In the genomic region with DNA sequence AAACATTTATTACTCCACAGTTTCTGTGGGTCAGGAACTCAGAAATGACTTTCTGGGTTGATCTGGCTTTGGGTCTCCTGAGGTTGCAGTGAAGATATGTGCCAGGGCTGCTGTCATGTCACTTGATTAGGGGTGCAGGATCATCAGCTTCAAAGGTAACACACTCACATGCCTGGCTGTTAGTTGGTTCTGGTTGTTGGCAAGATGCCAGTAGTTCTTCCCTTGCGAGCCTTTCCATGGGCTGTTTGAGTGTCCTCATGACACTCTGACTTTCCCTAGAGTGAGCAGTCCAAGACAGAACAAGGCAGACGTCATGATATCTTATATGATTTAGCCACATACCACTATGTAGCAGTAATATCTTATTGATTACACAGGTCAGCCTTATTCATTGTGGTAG, we compare ENCODE assay signal across 4 cellular contexts.
TF ChIP-seq lines count a peak whose summit lies in the region.

No MANE protein-coding gene starts in this region.

TF ChIP-seq in SK-N-SH, 30 proteins besides CTCF, POLR2A, EP300 and RAD21:
- TF ChIP-seq FOXJ3 (CRISPR knock-in tag; IDR thresholded peaks at IDR 0.05) (no peak), RCOR1 (IDR thresholded peaks at IDR 0.05; ENCODE audit: low read length) (no peak), GATA2 (CRISPR knock-in tag; IDR thresholded peaks at IDR 0.05) (no peak), CHD2 (IDR thresholded peaks at IDR 0.05; ENCODE audit: low read length, partially characterized antibody) (no peak), FOSL2 (IDR thresholded peaks at IDR 0.05; ENCODE audit: borderline replicate concordance, low read depth) (no peak), NFIC (IDR thresholded peaks at IDR 0.05; ENCODE audit: borderline replicate concordance) (no peak), RFX5 (IDR thresholded peaks at IDR 0.05; ENCODE audit: low read length) (no peak)
- TF ChIP-seq, protein P1, sequence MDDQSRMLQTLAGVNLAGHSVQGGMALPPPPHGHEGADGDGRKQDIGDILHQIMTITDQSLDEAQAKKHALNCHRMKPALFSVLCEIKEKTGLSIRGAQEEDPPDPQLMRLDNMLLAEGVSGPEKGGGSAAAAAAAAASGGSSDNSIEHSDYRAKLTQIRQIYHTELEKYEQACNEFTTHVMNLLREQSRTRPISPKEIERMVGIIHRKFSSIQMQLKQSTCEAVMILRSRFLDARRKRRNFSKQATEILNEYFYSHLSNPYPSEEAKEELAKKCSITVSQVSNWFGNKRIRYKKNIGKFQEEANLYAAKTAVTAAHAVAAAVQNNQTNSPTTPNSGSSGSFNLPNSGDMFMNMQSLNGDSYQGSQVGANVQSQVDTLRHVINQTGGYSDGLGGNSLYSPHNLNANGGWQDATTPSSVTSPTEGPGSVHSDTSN (IDR thresholded peaks at IDR 0.05) = no peak

TF ChIP-seq in SK-N-SH treated with all-trans-retinoic acid at 6 μM for 48 hours, 23 proteins besides CTCF, POLR2A, EP300 and RAD21 (continues in another document):
- no peak for TF ChIP-seq TCF4 (CRISPR knock-in tag; IDR thresholded peaks at IDR 0.05; ENCODE audit: borderline replicate concordance)
- no peak for TF ChIP-seq ZNF565 (CRISPR knock-in tag; conservative IDR thresholded peaks at IDR 0.05; ENCODE audit: low read depth)
- TF ChIP-seq ZFP30 (CRISPR knock-in tag; IDR thresholded peaks at IDR 0.05) = no peak
- TF ChIP-seq GLIS3 (CRISPR knock-in tag; IDR thresholded peaks at IDR 0.05) = no peak
- no peak for TF ChIP-seq CSDC2 (CRISPR knock-in tag; IDR thresholded peaks at IDR 0.05)
- TF ChIP-seq, protein P2, sequence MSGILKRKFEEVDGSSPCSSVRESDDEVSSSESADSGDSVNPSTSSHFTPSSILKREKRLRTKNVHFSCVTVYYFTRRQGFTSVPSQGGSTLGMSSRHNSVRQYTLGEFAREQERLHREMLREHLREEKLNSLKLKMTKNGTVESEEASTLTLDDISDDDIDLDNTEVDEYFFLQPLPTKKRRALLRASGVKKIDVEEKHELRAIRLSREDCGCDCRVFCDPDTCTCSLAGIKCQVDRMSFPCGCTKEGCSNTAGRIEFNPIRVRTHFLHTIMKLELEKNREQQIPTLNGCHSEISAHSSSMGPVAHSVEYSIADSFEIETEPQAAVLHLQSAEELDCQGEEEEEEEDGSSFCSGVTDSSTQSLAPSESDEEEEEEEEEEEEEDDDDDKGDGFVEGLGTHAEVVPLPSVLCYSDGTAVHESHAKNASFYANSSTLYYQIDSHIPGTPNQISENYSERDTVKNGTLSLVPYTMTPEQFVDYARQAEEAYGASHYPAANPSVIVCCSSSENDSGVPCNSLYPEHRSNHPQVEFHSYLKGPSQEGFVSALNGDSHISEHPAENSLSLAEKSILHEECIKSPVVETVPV (CRISPR knock-in tag; IDR thresholded peaks at IDR 0.05) = no peak
- TF ChIP-seq, protein P3, sequence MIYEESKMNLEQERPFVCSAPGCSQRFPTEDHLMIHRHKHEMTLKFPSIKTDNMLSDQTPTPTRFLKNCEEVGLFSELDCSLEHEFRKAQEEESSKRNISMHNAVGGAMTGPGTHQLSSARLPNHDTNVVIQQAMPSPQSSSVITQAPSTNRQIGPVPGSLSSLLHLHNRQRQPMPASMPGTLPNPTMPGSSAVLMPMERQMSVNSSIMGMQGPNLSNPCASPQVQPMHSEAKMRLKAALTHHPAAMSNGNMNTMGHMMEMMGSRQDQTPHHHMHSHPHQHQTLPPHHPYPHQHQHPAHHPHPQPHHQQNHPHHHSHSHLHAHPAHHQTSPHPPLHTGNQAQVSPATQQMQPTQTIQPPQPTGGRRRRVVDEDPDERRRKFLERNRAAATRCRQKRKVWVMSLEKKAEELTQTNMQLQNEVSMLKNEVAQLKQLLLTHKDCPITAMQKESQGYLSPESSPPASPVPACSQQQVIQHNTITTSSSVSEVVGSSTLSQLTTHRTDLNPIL (CRISPR knock-in tag; IDR thresholded peaks at IDR 0.05; ENCODE audit: low read depth) = no peak
- TF ChIP-seq, protein P4, sequence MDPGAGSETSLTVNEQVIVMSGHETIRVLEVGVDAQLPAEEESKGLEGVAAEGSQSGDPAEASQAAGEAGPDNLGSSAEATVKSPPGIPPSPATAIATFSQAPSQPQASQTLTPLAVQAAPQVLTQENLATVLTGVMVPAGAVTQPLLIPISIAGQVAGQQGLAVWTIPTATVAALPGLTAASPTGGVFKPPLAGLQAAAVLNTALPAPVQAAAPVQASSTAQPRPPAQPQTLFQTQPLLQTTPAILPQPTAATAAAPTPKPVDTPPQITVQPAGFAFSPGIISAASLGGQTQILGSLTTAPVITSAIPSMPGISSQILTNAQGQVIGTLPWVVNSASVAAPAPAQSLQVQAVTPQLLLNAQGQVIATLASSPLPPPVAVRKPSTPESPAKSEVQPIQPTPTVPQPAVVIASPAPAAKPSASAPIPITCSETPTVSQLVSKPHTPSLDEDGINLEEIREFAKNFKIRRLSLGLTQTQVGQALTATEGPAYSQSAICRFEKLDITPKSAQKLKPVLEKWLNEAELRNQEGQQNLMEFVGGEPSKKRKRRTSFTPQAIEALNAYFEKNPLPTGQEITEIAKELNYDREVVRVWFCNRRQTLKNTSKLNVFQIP (CRISPR knock-in tag; IDR thresholded peaks at IDR 0.05; ENCODE audit: borderline replicate concordance, low read depth) = no peak
- TF ChIP-seq ISL1 (CRISPR knock-in tag; IDR thresholded peaks at IDR 0.05) = no peak
- no peak for TF ChIP-seq ZNF70 (CRISPR knock-in tag; IDR thresholded peaks at IDR 0.05)
- TF ChIP-seq OSR1 (CRISPR knock-in tag; IDR thresholded peaks at IDR 0.05) = no peak

TF ChIP-seq in K562, 482 proteins besides CTCF, POLR2A, EP300 and RAD21 (continues in another document):
- TF ChIP-seq, protein P5, sequence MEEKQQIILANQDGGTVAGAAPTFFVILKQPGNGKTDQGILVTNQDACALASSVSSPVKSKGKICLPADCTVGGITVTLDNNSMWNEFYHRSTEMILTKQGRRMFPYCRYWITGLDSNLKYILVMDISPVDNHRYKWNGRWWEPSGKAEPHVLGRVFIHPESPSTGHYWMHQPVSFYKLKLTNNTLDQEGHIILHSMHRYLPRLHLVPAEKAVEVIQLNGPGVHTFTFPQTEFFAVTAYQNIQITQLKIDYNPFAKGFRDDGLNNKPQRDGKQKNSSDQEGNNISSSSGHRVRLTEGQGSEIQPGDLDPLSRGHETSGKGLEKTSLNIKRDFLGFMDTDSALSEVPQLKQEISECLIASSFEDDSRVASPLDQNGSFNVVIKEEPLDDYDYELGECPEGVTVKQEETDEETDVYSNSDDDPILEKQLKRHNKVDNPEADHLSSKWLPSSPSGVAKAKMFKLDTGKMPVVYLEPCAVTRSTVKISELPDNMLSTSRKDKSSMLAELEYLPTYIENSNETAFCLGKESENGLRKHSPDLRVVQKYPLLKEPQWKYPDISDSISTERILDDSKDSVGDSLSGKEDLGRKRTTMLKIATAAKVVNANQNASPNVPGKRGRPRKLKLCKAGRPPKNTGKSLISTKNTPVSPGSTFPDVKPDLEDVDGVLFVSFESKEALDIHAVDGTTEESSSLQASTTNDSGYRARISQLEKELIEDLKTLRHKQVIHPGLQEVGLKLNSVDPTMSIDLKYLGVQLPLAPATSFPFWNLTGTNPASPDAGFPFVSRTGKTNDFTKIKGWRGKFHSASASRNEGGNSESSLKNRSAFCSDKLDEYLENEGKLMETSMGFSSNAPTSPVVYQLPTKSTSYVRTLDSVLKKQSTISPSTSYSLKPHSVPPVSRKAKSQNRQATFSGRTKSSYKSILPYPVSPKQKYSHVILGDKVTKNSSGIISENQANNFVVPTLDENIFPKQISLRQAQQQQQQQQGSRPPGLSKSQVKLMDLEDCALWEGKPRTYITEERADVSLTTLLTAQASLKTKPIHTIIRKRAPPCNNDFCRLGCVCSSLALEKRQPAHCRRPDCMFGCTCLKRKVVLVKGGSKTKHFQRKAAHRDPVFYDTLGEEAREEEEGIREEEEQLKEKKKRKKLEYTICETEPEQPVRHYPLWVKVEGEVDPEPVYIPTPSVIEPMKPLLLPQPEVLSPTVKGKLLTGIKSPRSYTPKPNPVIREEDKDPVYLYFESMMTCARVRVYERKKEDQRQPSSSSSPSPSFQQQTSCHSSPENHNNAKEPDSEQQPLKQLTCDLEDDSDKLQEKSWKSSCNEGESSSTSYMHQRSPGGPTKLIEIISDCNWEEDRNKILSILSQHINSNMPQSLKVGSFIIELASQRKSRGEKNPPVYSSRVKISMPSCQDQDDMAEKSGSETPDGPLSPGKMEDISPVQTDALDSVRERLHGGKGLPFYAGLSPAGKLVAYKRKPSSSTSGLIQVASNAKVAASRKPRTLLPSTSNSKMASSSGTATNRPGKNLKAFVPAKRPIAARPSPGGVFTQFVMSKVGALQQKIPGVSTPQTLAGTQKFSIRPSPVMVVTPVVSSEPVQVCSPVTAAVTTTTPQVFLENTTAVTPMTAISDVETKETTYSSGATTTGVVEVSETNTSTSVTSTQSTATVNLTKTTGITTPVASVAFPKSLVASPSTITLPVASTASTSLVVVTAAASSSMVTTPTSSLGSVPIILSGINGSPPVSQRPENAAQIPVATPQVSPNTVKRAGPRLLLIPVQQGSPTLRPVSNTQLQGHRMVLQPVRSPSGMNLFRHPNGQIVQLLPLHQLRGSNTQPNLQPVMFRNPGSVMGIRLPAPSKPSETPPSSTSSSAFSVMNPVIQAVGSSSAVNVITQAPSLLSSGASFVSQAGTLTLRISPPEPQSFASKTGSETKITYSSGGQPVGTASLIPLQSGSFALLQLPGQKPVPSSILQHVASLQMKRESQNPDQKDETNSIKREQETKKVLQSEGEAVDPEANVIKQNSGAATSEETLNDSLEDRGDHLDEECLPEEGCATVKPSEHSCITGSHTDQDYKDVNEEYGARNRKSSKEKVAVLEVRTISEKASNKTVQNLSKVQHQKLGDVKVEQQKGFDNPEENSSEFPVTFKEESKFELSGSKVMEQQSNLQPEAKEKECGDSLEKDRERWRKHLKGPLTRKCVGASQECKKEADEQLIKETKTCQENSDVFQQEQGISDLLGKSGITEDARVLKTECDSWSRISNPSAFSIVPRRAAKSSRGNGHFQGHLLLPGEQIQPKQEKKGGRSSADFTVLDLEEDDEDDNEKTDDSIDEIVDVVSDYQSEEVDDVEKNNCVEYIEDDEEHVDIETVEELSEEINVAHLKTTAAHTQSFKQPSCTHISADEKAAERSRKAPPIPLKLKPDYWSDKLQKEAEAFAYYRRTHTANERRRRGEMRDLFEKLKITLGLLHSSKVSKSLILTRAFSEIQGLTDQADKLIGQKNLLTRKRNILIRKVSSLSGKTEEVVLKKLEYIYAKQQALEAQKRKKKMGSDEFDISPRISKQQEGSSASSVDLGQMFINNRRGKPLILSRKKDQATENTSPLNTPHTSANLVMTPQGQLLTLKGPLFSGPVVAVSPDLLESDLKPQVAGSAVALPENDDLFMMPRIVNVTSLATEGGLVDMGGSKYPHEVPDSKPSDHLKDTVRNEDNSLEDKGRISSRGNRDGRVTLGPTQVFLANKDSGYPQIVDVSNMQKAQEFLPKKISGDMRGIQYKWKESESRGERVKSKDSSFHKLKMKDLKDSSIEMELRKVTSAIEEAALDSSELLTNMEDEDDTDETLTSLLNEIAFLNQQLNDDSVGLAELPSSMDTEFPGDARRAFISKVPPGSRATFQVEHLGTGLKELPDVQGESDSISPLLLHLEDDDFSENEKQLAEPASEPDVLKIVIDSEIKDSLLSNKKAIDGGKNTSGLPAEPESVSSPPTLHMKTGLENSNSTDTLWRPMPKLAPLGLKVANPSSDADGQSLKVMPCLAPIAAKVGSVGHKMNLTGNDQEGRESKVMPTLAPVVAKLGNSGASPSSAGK (IDR thresholded peaks at IDR 0.05) = 0 out of 2 replicates have a peak, but pooled peaks have one; percentile 14

TF ChIP-seq in neural cell, 6 proteins besides CTCF, POLR2A, EP300 and RAD21:
- TF ChIP-seq, protein P6, sequence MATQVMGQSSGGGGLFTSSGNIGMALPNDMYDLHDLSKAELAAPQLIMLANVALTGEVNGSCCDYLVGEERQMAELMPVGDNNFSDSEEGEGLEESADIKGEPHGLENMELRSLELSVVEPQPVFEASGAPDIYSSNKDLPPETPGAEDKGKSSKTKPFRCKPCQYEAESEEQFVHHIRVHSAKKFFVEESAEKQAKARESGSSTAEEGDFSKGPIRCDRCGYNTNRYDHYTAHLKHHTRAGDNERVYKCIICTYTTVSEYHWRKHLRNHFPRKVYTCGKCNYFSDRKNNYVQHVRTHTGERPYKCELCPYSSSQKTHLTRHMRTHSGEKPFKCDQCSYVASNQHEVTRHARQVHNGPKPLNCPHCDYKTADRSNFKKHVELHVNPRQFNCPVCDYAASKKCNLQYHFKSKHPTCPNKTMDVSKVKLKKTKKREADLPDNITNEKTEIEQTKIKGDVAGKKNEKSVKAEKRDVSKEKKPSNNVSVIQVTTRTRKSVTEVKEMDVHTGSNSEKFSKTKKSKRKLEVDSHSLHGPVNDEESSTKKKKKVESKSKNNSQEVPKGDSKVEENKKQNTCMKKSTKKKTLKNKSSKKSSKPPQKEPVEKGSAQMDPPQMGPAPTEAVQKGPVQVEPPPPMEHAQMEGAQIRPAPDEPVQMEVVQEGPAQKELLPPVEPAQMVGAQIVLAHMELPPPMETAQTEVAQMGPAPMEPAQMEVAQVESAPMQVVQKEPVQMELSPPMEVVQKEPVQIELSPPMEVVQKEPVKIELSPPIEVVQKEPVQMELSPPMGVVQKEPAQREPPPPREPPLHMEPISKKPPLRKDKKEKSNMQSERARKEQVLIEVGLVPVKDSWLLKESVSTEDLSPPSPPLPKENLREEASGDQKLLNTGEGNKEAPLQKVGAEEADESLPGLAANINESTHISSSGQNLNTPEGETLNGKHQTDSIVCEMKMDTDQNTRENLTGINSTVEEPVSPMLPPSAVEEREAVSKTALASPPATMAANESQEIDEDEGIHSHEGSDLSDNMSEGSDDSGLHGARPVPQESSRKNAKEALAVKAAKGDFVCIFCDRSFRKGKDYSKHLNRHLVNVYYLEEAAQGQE (IDR thresholded peaks at IDR 0.05; ENCODE audit: borderline replicate concordance) = no peak
- TF ChIP-seq POLR2AphosphoS5 (IDR thresholded peaks at IDR 0.05) = no peak
- TF ChIP-seq MXI1 (conservative IDR thresholded peaks at IDR 0.05; ENCODE audit: poor library complexity, severe bottlenecking) = no peak
- TF ChIP-seq SMC3 (conservative IDR thresholded peaks at IDR 0.05; ENCODE audit: poor library complexity) = no peak
- TF ChIP-seq TAF1 (IDR thresholded peaks at IDR 0.05; ENCODE audit: low read depth) = no peak
- TF ChIP-seq EZH2 (IDR thresholded peaks at IDR 0.05; ENCODE audit: borderline replicate concordance, insufficient read depth, low read length, poor library complexity, severe bottlenecking) = no peak
TF ChIP-seq in neural cell: peak in this region for 0.
